8 cellular contexts compared by ENCODE assay signal in genomic region chr1:42737257-42737656, GRCh38. TPM values are rescaled to one million over a fixed set of nuclear protein-coding genes. Genes with fewer than 3 reads are reported as not detected.
DNase-seq lines count a peak whose midpoint lies in the region; ATAC-seq and TF ChIP-seq lines count a peak whose summit lies in the region.

No MANE protein-coding gene starts in this region.

- DNase-seq in GM10248 (ENCODE audit: extremely low spot score) = peak; percentile 57
- peak; percentile 97 for DNase-seq in MV-4-11 (lab: John Stamatoyannopoulos, UW)
- DNase-seq in body of pancreas = peak; percentile 64 to 90 (median 80)
- peak in 2 of 10 donors; percentile 2 to 9 for DNase-seq in naive thymus-derived CD8-positive, alpha-beta T cell
- no peak for DNase-seq in NCI-H774 (lab: John Stamatoyannopoulos, UW)
- DNase-seq in dedifferentiated amniotic fluid mesenchymal stem cell (ENCODE audit: extremely low spot score) = no peak

- H3K27ac ChIP-seq in body of pancreas = no peak overlapping the region

- no peak for TF ChIP-seq POLR2A in body of pancreas (IDR thresholded peaks at IDR 0.05)

- intact Hi-C loops in body of pancreas (cut with DNase I) = no loop called here

- POLR2A ChIA-PET in GM10248 (lab: Yijun Ruan, JAX) = interaction anchor here (0.9 kb wide), 1 partner anchor 8 kb away, joined by 3 read pairs; no protein-coding TSS in a partner anchor
- POLR2A ChIA-PET in naive thymus-derived CD8-positive, alpha-beta T cell (lab: Charles Lee) = no interaction called here

- no peaks in the 10 kb centered on the region for H3K4me1 ChIP-seq in body of pancreas

- H3K27me3 ChIP-seq in body of pancreas = no peaks in the 10 kb centered on the region

- peak; percentile 65 for ATAC-seq in body of pancreas
- ATAC-seq in naive thymus-derived CD8-positive, alpha-beta T cell = peak in 1 of 2 donors; percentile 35
- no peak for ATAC-seq in HG02840 (IDR thresholded peaks at IDR 0.05; ENCODE audit: low FRiP score, unreplicated experiment)
- no peak for ATAC-seq in GM19328 (IDR thresholded peaks at IDR 0.05; ENCODE audit: unreplicated experiment)

- peak overlapping the region in 2 of 10 donors; percentile 26 to 32 for H3K4me3 Mint-ChIP-seq in naive thymus-derived CD8-positive, alpha-beta T cell

- H3K4me1 Mint-ChIP-seq in naive thymus-derived CD8-positive, alpha-beta T cell = peaks cover 7 to 12% (median 11%) of the 10 kb centered on the region in 4 donors

- H3K27ac Mint-ChIP-seq in naive thymus-derived CD8-positive, alpha-beta T cell = peak overlapping the region in 7 of 10 donors; percentile 47 to 92 (median 73)

- no peaks in the 10 kb centered on the region for H3K36me3 ChIP-seq in body of pancreas (replicated peaks in 1 of 2; ENCODE audit: insufficient read depth in 1 of 2, low read depth in 2 of 2)

- no peaks in the 10 kb centered on the region for H3K9me3 ChIP-seq in body of pancreas

- H3K27me3 Mint-ChIP-seq in naive thymus-derived CD8-positive, alpha-beta T cell = no peaks in the 10 kb centered on the region

- TF ChIP-seq CTCF in GM10248 (IDR thresholded peaks at IDR 0.05; ENCODE audit: control extremely low read depth, extremely low read depth, low read depth, missing control alignments) (peak; percentile 21), body of pancreas (IDR thresholded peaks at IDR 0.05) (peak in 3 of 7 experiments; percentile 11 to 23 (median 22))

- no peaks in the 10 kb centered on the region for H3K9me3 Mint-ChIP-seq in naive thymus-derived CD8-positive, alpha-beta T cell

- CTCF ChIA-PET in GM10248 (lab: Yijun Ruan, JAX) = interaction anchor here (0.5 to 2.1 kb wide), 3 partner anchors 10 to 336 kb away, joined by 3 to 5 read pairs (median 3); no protein-coding TSS in a partner anchor

- H3K36me3 Mint-ChIP-seq in naive thymus-derived CD8-positive, alpha-beta T cell = no peaks in the 10 kb centered on the region

- no peak overlapping the region for H3K4me3 ChIP-seq in body of pancreas

- 24 to 40% methylated on average over 5 of the region's 5 CpGs for WGBS in body of pancreas, 2 donors

RNA-seq across cellular contexts. Expression of gene CLDN19, which starts 2.8 kb away (rescaled TPM):
- not detected for total RNA-seq in body of pancreas
- total RNA-seq in naive thymus-derived CD8-positive, alpha-beta T cell = not detected
- polyA plus RNA-seq in naive thymus-derived CD8-positive, alpha-beta T cell = not detected

RNA-seq across cellular contexts. Expression of gene P3H1, which starts 29.6 kb away (rescaled TPM):
- 10 to 100 TPM; 16.9 to 34.9 TPM for total RNA-seq in body of pancreas
- 10 to 100 TPM; 48.4 to 55.2 TPM for total RNA-seq in naive thymus-derived CD8-positive, alpha-beta T cell
- 10 to 100 TPM in 1 of 3 donors, 1 to 10 TPM in 2; 4.3 to 11.1 (median 6.9) TPM for polyA plus RNA-seq in naive thymus-derived CD8-positive, alpha-beta T cell

RNA-seq across cellular contexts. Expression of gene C1orf50, which starts 29.8 kb away (rescaled TPM):
- total RNA-seq in body of pancreas = 1 to 10 TPM; 2.0 to 2.1 TPM
- 10 to 100 TPM; 22.4 to 25.1 TPM for total RNA-seq in naive thymus-derived CD8-positive, alpha-beta T cell
- polyA plus RNA-seq in naive thymus-derived CD8-positive, alpha-beta T cell = 1 to 10 TPM; 2.6 to 3.2 (median 3.1) TPM

RNA-seq across cellular contexts. Expression of gene TMEM269, which starts 47.5 kb away (rescaled TPM):
- not detected for total RNA-seq in body of pancreas
- total RNA-seq in naive thymus-derived CD8-positive, alpha-beta T cell = 1 to 10 TPM in 1 of 2 experiments, under 1 TPM in 1; 0.49 to 1.0 TPM
- polyA plus RNA-seq in naive thymus-derived CD8-positive, alpha-beta T cell = under 1 TPM in 1 of 3 donors, not detected in 2; 0.06 TPM

RNA-seq across cellular contexts. Expression of gene YBX1, which starts 55.0 kb away (rescaled TPM):
- 100 to 1,000 TPM; 131 to 170 TPM for total RNA-seq in body of pancreas
- 100 to 1,000 TPM; 308 to 319 TPM for total RNA-seq in naive thymus-derived CD8-positive, alpha-beta T cell
- polyA plus RNA-seq in naive thymus-derived CD8-positive, alpha-beta T cell = 10 to 100 TPM; 80.5 to 89.2 (median 83.0) TPM

Comparison
In these comparisons a context has a peak if more than half of its experiments do, and no peak if none do; other contexts are left out.
1. DNase-seq: peak in GM10248 (single experiment), MV-4-11 (single experiment) and body of pancreas (4 of 4); none in NCI-H774 (single experiment) and dedifferentiated amniotic fluid mesenchymal stem cell (single experiment).
2. RNA of gene C1orf50, which starts 29.8 kb away (total RNA-seq): 22.4 to 25.1 TPM in naive thymus-derived CD8-positive, alpha-beta T cell; 2.0 to 2.1 TPM in body of pancreas; every median in the first group is over 4 times any median in the second.